18 cellular contexts compared by ENCODE assay signal in genomic region chr20:10385850-10386544, GRCh38. TPM values are rescaled to one million over a fixed set of nuclear protein-coding genes. Genes with fewer than 3 reads are reported as not detected.
DNase-seq lines count a peak whose midpoint lies in the region; ATAC-seq, FAIRE-seq and TF ChIP-seq lines count a peak whose summit lies in the region.
"Had no signal": no experiment of that assay in that cellular context is flagged by ENCODE, and none has a peak within 500 bp of the region (broad histone marks: within the 10 kb centered on the region; RNA-seq: fewer than 3 reads in every experiment).

No MANE protein-coding gene starts in this region.

- no peak for TF ChIP-seq CTCF in cardiac fibroblast (IDR thresholded peaks at IDR 0.05; ENCODE audit: low read depth, low read length)

- ATAC-seq in GM19351 (IDR thresholded peaks at IDR 0.05; ENCODE audit: unreplicated experiment) = no peak
- no peak for ATAC-seq in HG03571 (IDR thresholded peaks at IDR 0.05; ENCODE audit: unreplicated experiment)

- DNase-seq in LHCN-M2 (ENCODE audit: low read depth) = peak; percentile 15
- peak; percentile 21 for DNase-seq in SK-N-DZ (ENCODE audit: low spot score)
- peak; percentile 42 to 77 for DNase-seq in cardiac fibroblast (ENCODE audit: low read depth in 2 of 2)
- DNase-seq in AML-193 (lab: John Stamatoyannopoulos, UW) = no peak
- DNase-seq in AG20443 (ENCODE audit: low spot score) = no peak
- DNase-seq: CD8-positive, alpha-beta memory T cell; DND-41; GDM1; IMR-90; MV-4-11; NCI-H1436; NCI-H2081 treated with DMSO at 0.1 percent for 48 hours had no signal

- FAIRE-seq in islet of Langerhans (lab: Jason Lieb, UNC) = peak; percentile 5
- FAIRE-seq: GM12892, H54 had no signal

- H3K4me3 ChIP-seq in cardiac fibroblast (replicated peaks in 1 of 2; ENCODE audit: low read depth in 2 of 2, low read length in 2 of 2) = no peak overlapping the region
- H3K4me3 ChIP-seq: BLaER1 had no signal

RNA-seq across cellular contexts. Expression of gene MKKS, which starts 48.0 kb away (rescaled TPM):
- total RNA-seq in LHCN-M2 (2014; rRNA removed) = 10.6 and 12.6 TPM in 2 replicates
- polyA plus RNA-seq in LHCN-M2 (2012) = 6.1 TPM
- 14.1 and 19.9 TPM in 2 replicates for polyA plus RNA-seq in SK-N-DZ (2014; cell fraction: cytosol; rRNA removed)
- polyA plus RNA-seq in SK-N-DZ (2014; cell fraction: nucleus; rRNA removed) = 12.3 and 16.0 TPM in 2 replicates

RNA-seq across cellular contexts. Expression of gene SLX4IP, which starts 49.1 kb away (rescaled TPM):
- 6.3 and 7.0 TPM in 2 replicates for total RNA-seq in LHCN-M2 (2014; rRNA removed)
- polyA plus RNA-seq in LHCN-M2 (2012) = 1.4 TPM
- 3.0 and 3.2 TPM in 2 replicates for polyA plus RNA-seq in SK-N-DZ (2014; cell fraction: cytosol; rRNA removed)
- 3.5 and 4.8 TPM in 2 replicates for polyA plus RNA-seq in SK-N-DZ (2014; cell fraction: nucleus; rRNA removed)

Comparison
In these comparisons a context has a peak if more than half of its experiments do, and no peak if none do; other contexts are left out.
1. DNase-seq: peak in LHCN-M2 (single experiment), SK-N-DZ (single experiment) and cardiac fibroblast (2 of 2); none in AML-193 (0 of 2) and AG20443 (single experiment).